22 cellular contexts compared by ENCODE assay signal in the genomic region with DNA sequence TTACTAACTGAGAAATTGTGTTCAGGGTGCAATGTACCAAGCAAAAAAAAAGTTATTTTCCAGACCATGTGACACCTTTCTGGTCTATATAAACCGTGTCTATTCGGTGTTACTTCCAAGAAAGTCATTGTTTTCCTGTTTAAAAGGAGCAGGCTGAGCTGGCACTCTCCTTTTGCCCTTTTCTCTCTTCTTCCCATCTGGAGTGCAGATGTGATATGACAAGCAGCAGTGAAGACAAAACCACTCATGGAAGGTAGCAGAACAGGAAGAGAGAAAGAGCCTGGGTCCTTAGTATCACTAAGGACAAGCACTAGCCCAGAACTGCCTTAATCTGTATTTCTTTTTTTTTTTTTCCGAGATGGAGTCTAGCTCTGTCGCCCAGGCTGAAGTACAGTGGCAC. TPM values are rescaled to one million over a fixed set of nuclear protein-coding genes. Genes with fewer than 3 reads are reported as not detected.
DNase-seq lines count a peak whose midpoint lies in the region; ATAC-seq and TF ChIP-seq lines count a peak whose summit lies in the region.
"Had no signal": no experiment of that assay in that cellular context is flagged by ENCODE, and none has a peak within 500 bp of the region (broad histone marks: within the 10 kb centered on the region; RNA-seq: fewer than 3 reads in every experiment).

No MANE protein-coding gene starts in this region.

- no peaks in the 10 kb centered on the region for H3K36me3 ChIP-seq in BJ (ENCODE audit: control insufficient read depth, insufficient read depth, low read length)
- H3K36me3 ChIP-seq: BE2C had no signal

- no peak for ATAC-seq in HG02610 (IDR thresholded peaks at IDR 0.05; ENCODE audit: unreplicated experiment)
- ATAC-seq in GM19395 (IDR thresholded peaks at IDR 0.05; ENCODE audit: unreplicated experiment), result no peak
- ATAC-seq: PC-3 had no signal

- POLR2A ChIA-PET in BJ (lab: Charles Lee), result no interaction called here

- CTCF ChIA-PET in BJ (lab: Yijun Ruan, JAX), result interaction anchor here (1.1 to 1.2 kb wide), 2 partner anchors 10 to 26 kb away, joined by 3 to 4 read pairs; no protein-coding TSS in a partner anchor

- no peak for TF ChIP-seq CTCF in BJ (IDR thresholded peaks at IDR 0.05; ENCODE audit: insufficient read depth, low read depth, low read length)

- no peaks in the 10 kb centered on the region for H3K27me3 ChIP-seq in BJ (ENCODE audit: control insufficient read depth, insufficient read depth, low read length)
- H3K27me3 ChIP-seq: BE2C had no signal

- H3K4me3 ChIP-seq in BJ (ENCODE audit: low read depth, low read length), result no peak overlapping the region

- peak; percentile 21 for DNase-seq in AG08395 (ENCODE audit: low spot score)
- peak; percentile 19 for DNase-seq in BJ (ENCODE audit: low read depth)
- peak; percentile 56 for DNase-seq in HCEC 1CT
- peak; percentile 38 for DNase-seq in fibroblast of gingiva (ENCODE audit: low read depth)
- no peak for DNase-seq in DMS53 treated with DMSO at 0.1 percent for 48 hours (lab: John Stamatoyannopoulos, UW; ENCODE audit: unreplicated experiment)
- no peak for DNase-seq in HUDEP-2 (lab: John Stamatoyannopoulos, UW; ENCODE audit: unreplicated experiment in 76 of 76)
- DNase-seq: 8988T; ACHN; BE2C; DMS153; KG1; MM.1S; NCI-H2029; NCI-H446 treated with DMSO at 0.1 percent for 48 hours; NCI-H526; NCI-H82; NK-92 treated with Interleukin-12 subunit alpha and Interleukin-12 subunit beta, amount 100 ng/mL, for 24 hours; PC-3; RPMI8226; SHP77 had no signal

RNA-seq across cellular contexts. Expression of a gene that starts 25.6 kb away (rescaled TPM):
- polyA plus RNA-seq in BJ (2011; rRNA removed), result 1.6 and 3.2 TPM in 2 replicates
- polyA minus RNA-seq in BJ (2011; rRNA and poly(A)+ RNA removed), result 0.62 and 0.67 TPM in 2 replicates

RNA-seq across cellular contexts. Expression of a gene that starts 31.3 kb away (rescaled TPM):
- polyA plus RNA-seq in BJ (2011; rRNA removed), result 335 and 489 TPM in 2 replicates
- 55.5 and 98.8 TPM in 2 replicates for polyA minus RNA-seq in BJ (2011; rRNA and poly(A)+ RNA removed)

Comparison
In these comparisons a context has a peak if more than half of its experiments do, and no peak if none do; other contexts are left out.
1. DNase-seq: peak in AG08395 (single experiment), BJ (single experiment), HCEC 1CT (single experiment) and fibroblast of gingiva (single experiment); none in DMS53 treated with DMSO at 0.1 percent for 48 hours (single experiment) and HUDEP-2 (0 of 76).